Comparison of ENCODE assay signal across 7 cellular contexts in the genomic region with DNA sequence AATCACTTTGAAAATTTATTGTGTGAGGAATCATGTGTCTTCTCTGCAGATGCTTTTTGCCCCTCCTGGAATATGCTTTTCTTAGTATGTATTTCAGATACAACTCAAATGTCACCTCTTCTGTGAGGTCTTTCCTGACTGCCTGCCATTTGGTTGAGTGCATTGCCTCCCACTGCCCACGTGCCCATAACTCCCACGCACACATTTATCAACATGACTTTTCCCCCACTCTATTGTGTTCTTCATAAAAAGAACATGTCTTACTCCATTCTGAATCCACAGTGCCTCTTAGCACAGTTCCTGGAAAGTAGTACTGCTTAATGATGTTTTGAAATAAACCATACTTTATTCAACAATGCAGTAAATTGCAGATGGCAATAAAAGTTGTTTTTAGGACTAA. TPM values are rescaled to one million over a fixed set of nuclear protein-coding genes. Genes with fewer than 3 reads are reported as not detected.
DNase-seq lines count a peak whose midpoint lies in the region; ATAC-seq, FAIRE-seq and TF ChIP-seq lines count a peak whose summit lies in the region.
"Not testable (repeated sequence)": the region's sequence is repeated elsewhere in the genome, so short reads cannot be mapped to it uniquely, and the experiment has no call there.

No MANE protein-coding gene starts in this region.

- H3K36me3 Mint-ChIP-seq in neural crest cell (ENCODE audit: low read depth), result not testable (repeated sequence)

- H3K27me3 ChIP-seq in K562 (ENCODE audit: control insufficient read depth in 2 of 2, insufficient read depth in 2 of 2, low read length in 2 of 2), result not testable (repeated sequence)

- TF ChIP-seq EP300 in K562 (IDR thresholded peaks at IDR 0.05; ENCODE audit: low read length), result not testable (repeated sequence)

- not testable (repeated sequence) for BruUV-seq in K562 (replicated peaks; lab: Mats Ljungman, UMichigan)

- H3K27me3 Mint-ChIP-seq in neural crest cell (ENCODE audit: low read depth), result not testable (repeated sequence)

- H3K36me3 ChIP-seq in HEK293 (ENCODE audit: control insufficient read depth in 2 of 2, insufficient read depth in 1 of 2, low read length in 2 of 2); K562 (ENCODE audit: control insufficient read depth, insufficient read depth, low read length): not testable (repeated sequence)

- DNase-seq in RCC 7860 (ENCODE audit: low spot score), result peak; percentile 0
- DNase-seq in amniotic epithelial cell (ENCODE audit: low read depth), result peak; percentile 10
- DNase-seq in K562 (ENCODE audit: extremely low read depth in 1 of 4, low spot score in 3 of 4); neural crest cell (ENCODE audit: low read depth, low spot score): not testable (repeated sequence)
- DNase-seq in fibroblast of pulmonary artery (ENCODE audit: low read depth), result peak; percentile 42
- DNase-seq in left kidney (ENCODE audit: low read depth, low spot score), result peak; percentile 39

- not testable (repeated sequence) for TF ChIP-seq CTCF in HEK293 (tag by site-specific recombination; IDR thresholded peaks at IDR 0.05); K562 (IDR thresholded peaks at IDR 0.05 in 2 of 3, conservative IDR thresholded peaks at IDR 0.05 in 1 of 3; ENCODE audit: insufficient read depth in 2 of 3, low read depth in 1 of 3, low read length in 3 of 3); fibroblast of pulmonary artery (IDR thresholded peaks at IDR 0.05; ENCODE audit: low read length, missing control alignments); neural crest cell (conservative IDR thresholded peaks at IDR 0.05)

- ATAC-seq in K562, result not testable (repeated sequence)

- not testable (repeated sequence) for H3K4me3 ChIP-seq in HEK293 (ENCODE audit: low read depth, low read length); K562; fibroblast of pulmonary artery (replicated peaks; ENCODE audit: low read depth, low read length)

- not testable (repeated sequence) for H3K4me3 Mint-ChIP-seq in neural crest cell

- not testable (repeated sequence) for FAIRE-seq in RCC 7860 (lab: Jason Lieb, UNC); K562 (lab: Jason Lieb, UNC)

- peak overlapping the region; percentile 15 for H3K27ac Mint-ChIP-seq in neural crest cell (ENCODE audit: unreplicated experiment)

- H3K4me1 ChIP-seq in HEK293 (ENCODE audit: control insufficient read depth, insufficient read depth, low read length); K562 (replicated peaks in 1 of 2; ENCODE audit: control insufficient read depth in 2 of 2, insufficient read depth in 2 of 2, low read length in 2 of 2): not testable (repeated sequence)

- H3K4me2 ChIP-seq in K562 (ENCODE audit: insufficient read depth, low read length), result not testable (repeated sequence)

- POLR2A ChIA-PET in HEK293 (lab: Yijun Ruan, JAX); K562 (lab: Yijun Ruan, JAX): not testable (repeated sequence)

- in situ Hi-C loops in K562 (cut with MboI), result not testable (repeated sequence)

- H2AFZ ChIP-seq in K562 (ENCODE audit: low read depth, low read length), result not testable (repeated sequence)

- peaks cover 13% of the 10 kb centered on the region for H3K4me1 Mint-ChIP-seq in neural crest cell

- not testable (repeated sequence) for H3K9me3 Mint-ChIP-seq in neural crest cell

- CTCF ChIA-PET in HEK293 (lab: Yijun Ruan, JAX), result interaction anchor here (3.7 kb wide), 1 partner anchor 10 kb away, joined by 19 read pairs; no protein-coding TSS in a partner anchor
- CTCF ChIA-PET in K562 (lab: Yijun Ruan, JAX; ENCODE audit: low intra/inter-chr PET ratio), result not testable (repeated sequence)

- not testable (repeated sequence) for H3K9ac ChIP-seq in K562 (ENCODE audit: insufficient read depth in 1 of 2, low read depth in 2 of 2, low read length in 2 of 2)

- H3K27ac ChIP-seq in HEK293 (ENCODE audit: extremely low read depth, low read depth, low read length); K562 (ENCODE audit: extremely low read depth, low read depth, low read length): not testable (repeated sequence)

- TF ChIP-seq RAD21 in K562 (CRISPR knock-in tag; conservative IDR thresholded peaks at IDR 0.05 in 1 of 2, IDR thresholded peaks at IDR 0.05 in 1 of 2), result not testable (repeated sequence)

- H4K20me1 ChIP-seq in K562 (replicated peaks; ENCODE audit: control insufficient read depth, insufficient read depth, low read length), result not testable (repeated sequence)

- intact Hi-C loops in K562 (cut with micrococcal nuclease), result not testable (repeated sequence)

- not testable (repeated sequence) for H3K9me1 ChIP-seq in K562 (ENCODE audit: control insufficient read depth, insufficient read depth, low read length)

- H3K9me3 ChIP-seq in HEK293 (ENCODE audit: control insufficient read depth, insufficient read depth, low read depth, low read length); K562 (replicated peaks; ENCODE audit: control insufficient read depth, insufficient read depth, low read depth, low read length): not testable (repeated sequence)

- WGBS in K562 (ENCODE audit: insufficient coverage, low coverage, missing lambda C conversion rate), result 16% methylated on average over 2 of the region's 2 CpGs

- not testable (repeated sequence) for TF ChIP-seq POLR2A in K562 (conservative IDR thresholded peaks at IDR 0.05)

- H3K79me2 ChIP-seq in K562 (ENCODE audit: control insufficient read depth, insufficient read depth, low read length), result not testable (repeated sequence)

TF ChIP-seq in HEK293, 187 proteins besides CTCF, POLR2A, EP300 and RAD21:
- TF ChIP-seq ZFHX2 (tag by site-specific recombination; conservative IDR thresholded peaks at IDR 0.05), result peak; percentile 85
- TF ChIP-seq EGR2 (tag by site-specific recombination; IDR thresholded peaks at IDR 0.05; ENCODE audit: low read depth), result peak; percentile 80

TF ChIP-seq in K562, 482 proteins besides CTCF, POLR2A, EP300 and RAD21:
- TF ChIP-seq, protein P1, sequence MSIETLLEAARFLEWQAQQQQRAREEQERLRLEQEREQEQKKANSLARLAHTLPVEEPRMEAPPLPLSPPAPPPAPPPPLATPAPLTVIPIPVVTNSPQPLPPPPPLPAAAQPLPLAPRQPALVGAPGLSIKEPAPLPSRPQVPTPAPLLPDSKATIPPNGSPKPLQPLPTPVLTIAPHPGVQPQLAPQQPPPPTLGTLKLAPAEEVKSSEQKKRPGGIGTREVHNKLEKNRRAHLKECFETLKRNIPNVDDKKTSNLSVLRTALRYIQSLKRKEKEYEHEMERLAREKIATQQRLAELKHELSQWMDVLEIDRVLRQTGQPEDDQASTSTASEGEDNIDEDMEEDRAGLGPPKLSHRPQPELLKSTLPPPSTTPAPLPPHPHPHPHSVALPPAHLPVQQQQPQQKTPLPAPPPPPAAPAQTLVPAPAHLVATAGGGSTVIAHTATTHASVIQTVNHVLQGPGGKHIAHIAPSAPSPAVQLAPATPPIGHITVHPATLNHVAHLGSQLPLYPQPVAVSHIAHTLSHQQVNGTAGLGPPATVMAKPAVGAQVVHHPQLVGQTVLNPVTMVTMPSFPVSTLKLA (conservative IDR thresholded peaks at IDR 0.05), result 0 out of 4 replicates have a peak, but pooled peaks of 1 of the 2 experiments have one; percentile 23
- peak; percentile 82 for TF ChIP-seq EGR1 (conservative IDR thresholded peaks at IDR 0.05)

RNA-seq across cellular contexts. Expression of gene KBTBD2, which starts 42.9 kb away (rescaled TPM):
- 104 and 163 TPM in 2 replicates for total RNA-seq in K562 (2011; cell fraction: chromatin; rRNA removed; ENCODE audit: low replicate concordance)
- total RNA-seq in K562 (2011; cell fraction: nucleolus; rRNA removed), result 38.5 and 42.6 TPM in 2 replicates
- total RNA-seq in K562 (2011; cell fraction: nucleoplasm; rRNA removed), result 74.4 and 118 TPM in 2 replicates
- total RNA-seq in K562 (2014; rRNA removed) (27.3 and 27.8 TPM in 2 replicates), K562 (2014; rRNA removed; fragmentation: Illumina TruSeq; extraction: Trizol) (40.3 and 50.3 TPM in 2 replicates), K562 (2015; rRNA removed; fragmentation: Illumina TruSeq; extraction: Trizol) (33.8 and 35.8 TPM in 2 replicates), K562 (2021) (27.0 and 31.4 TPM in 2 replicates), neural crest cell (40.9 and 41.3 TPM in 2 replicates)
- polyA plus RNA-seq in K562 (2011; rRNA removed) (49.8 and 62.2 TPM in 2 replicates), K562 (2014; fragmentation: Illumina TruSeq; extraction: Trizol) (29.1 and 35.2 TPM in 2 replicates), K562 (2014; fragmentation: Nextera tagmentation; extraction: Ambion mirVana) (10 to 100 TPM; 22.8 to 22.9 TPM), K562 (2014; rRNA removed) (27.4 and 30.8 TPM in 2 replicates)
- 14.2 and 26.7 TPM in 2 replicates for polyA plus RNA-seq in K562 (2011; cell fraction: cytosol; rRNA removed)
- 21.8 and 25.6 TPM in 2 replicates for polyA plus RNA-seq in K562 (2011; cell fraction: nucleus; rRNA removed)
- 22.4 and 24.3 TPM in 2 replicates for polyA plus RNA-seq in K562 (2012)
- 104 and 106 TPM in 2 replicates for polyA minus RNA-seq in K562 (2011; rRNA and poly(A)+ RNA removed)
- polyA minus RNA-seq in K562 (2011; cell fraction: cytosol; rRNA and poly(A)+ RNA removed), result 20.4 and 34.2 TPM in 2 replicates
- polyA minus RNA-seq in K562 (2011; cell fraction: nucleus; rRNA and poly(A)+ RNA removed), result 25.0 and 32.5 TPM in 2 replicates
